In the genomic region with DNA sequence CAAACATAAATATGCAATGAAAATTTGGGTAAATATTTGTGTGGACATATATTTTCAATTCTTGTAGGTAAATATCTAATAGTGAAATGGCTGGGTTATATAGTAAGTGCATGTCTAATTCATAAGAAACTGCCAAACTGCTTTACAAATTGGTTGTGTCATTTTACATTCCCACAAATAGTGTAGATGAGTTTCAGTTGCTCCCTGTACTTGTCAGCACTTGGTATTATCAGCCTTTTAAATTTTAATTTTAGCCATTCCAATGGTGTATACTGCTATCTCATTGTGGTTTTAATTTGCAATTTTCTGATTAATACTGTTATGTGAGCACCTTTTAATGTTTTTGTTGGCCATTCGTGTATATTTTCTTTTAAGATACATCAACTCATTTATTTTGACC, we compare ENCODE assay signal across 35 cellular contexts.
"Had no signal": no experiment of that assay in that cellular context is flagged by ENCODE, and none has a peak within 500 bp of the region (broad histone marks: within the 10 kb centered on the region; RNA-seq: fewer than 3 reads in every experiment).

No MANE protein-coding gene starts in this region.

- H3K36me3 ChIP-seq: MG63 had no signal

- H3K4me3 ChIP-seq: MG63 had no signal

- DNase-seq: Kasumi-1, MG63, MM.1S, MV-4-11, NCI-H1048, NCI-H1092, NCI-H1092 treated with DMSO at 0.1 percent for 48 hours, NCI-H1105, NCI-H1105 treated with DMSO at 0.1 percent for 48 hours, NCI-H1417, NCI-H1417 treated with DMSO at 0.1 percent for 48 hours, NCI-H1436, NCI-H1436 treated with DMSO at 0.1 percent for 48 hours, NCI-H146, NCI-H1694, NCI-H1694 treated with DMSO at 0.1 percent for 48 hours, NCI-H187, NCI-H187 treated with DMSO at 0.1 percent for 48 hours, NCI-H1930, NCI-H2029, NCI-H2029 treated with DMSO at 0.1 percent for 48 hours, NCI-H2081, NCI-H2081 treated with DMSO at 0.1 percent for 48 hours, NCI-H2107, NCI-H2171, NCI-H2171 treated with DMSO at 0.1 percent for 48 hours, NCI-H2227 treated with DMSO at 0.1 percent for 48 hours, NCI-H226, NCI-H345, NCI-H446, NCI-H446 treated with DMSO at 0.1 percent for 48 hours, NCI-H510A, NCI-H510A treated with DMSO at 0.1 percent for 48 hours, NCI-H524, NCI-H524 treated with DMSO at 0.1 percent for 48 hours had no signal

- H3K27me3 ChIP-seq: MG63 had no signal

- H3K9me3 ChIP-seq: MG63 had no signal
